ENCODE assay signal across 8 cellular contexts in genomic region chr14:24430143-24430681, GRCh38. TPM values are rescaled to one million over a fixed set of nuclear protein-coding genes. Genes with fewer than 3 reads are reported as not detected.
DNase-seq lines count a peak whose midpoint lies in the region; ATAC-seq and TF ChIP-seq lines count a peak whose summit lies in the region.

No MANE protein-coding gene starts in this region.

- H3K4me3 Mint-ChIP-seq in activated T-helper 1 cell treated with anti-CD3 and anti-CD28 coated beads, Interleukin-12 subunit alpha, Interleukin-12 subunit beta, Interleukin-2, Interleukin-4 antibody, amounts not matched to agents 30 ng/mL and 10 ng/mL and 1 ng/mL, durations not matched to agents 14 hours and 24 hours and 36 hours: peak overlapping the region; percentile 90
- peak overlapping the region; percentile 88 for H3K4me3 Mint-ChIP-seq in natural killer cell treated with Interleukin-12 subunit alpha and Interleukin-12 subunit beta and Interleukin-15 and Interleukin-18, amount 100 ng/mL, for 72 hours

- H3K27ac Mint-ChIP-seq in activated T-helper 1 cell treated with anti-CD3 and anti-CD28 coated beads, Interleukin-12 subunit alpha, Interleukin-12 subunit beta, Interleukin-2, Interleukin-4 antibody, amounts not matched to agents 30 ng/mL and 10 ng/mL and 1 ng/mL, durations not matched to agents 14 hours and 24 hours and 36 hours: peak overlapping the region; percentile 95
- H3K27ac Mint-ChIP-seq in natural killer cell treated with Interleukin-12 subunit alpha and Interleukin-12 subunit beta and Interleukin-15 and Interleukin-18, amount 100 ng/mL, for 72 hours: peak overlapping the region; percentile 90 to 92

- H3K4me3 ChIP-seq in AG04450 (ENCODE audit: low read depth, low read length): peak overlapping the region; percentile 82
- peak overlapping the region; percentile 83 for H3K4me3 ChIP-seq in thoracic aorta

- peaks cover 22% of the 10 kb centered on the region for H3K36me3 Mint-ChIP-seq in activated T-helper 1 cell treated with anti-CD3 and anti-CD28 coated beads, Interleukin-12 subunit alpha, Interleukin-12 subunit beta, Interleukin-2, Interleukin-4 antibody, amounts not matched to agents 30 ng/mL and 10 ng/mL and 1 ng/mL, durations not matched to agents 14 hours and 24 hours and 36 hours (ENCODE audit: low read depth)
- H3K36me3 Mint-ChIP-seq in natural killer cell treated with Interleukin-12 subunit alpha and Interleukin-12 subunit beta and Interleukin-15 and Interleukin-18, amount 100 ng/mL, for 72 hours: peaks cover 8% of the 10 kb centered on the region

- DNase-seq in AG04450 (ENCODE audit: low read depth, low spot score) (no peak), GM13977 (ENCODE audit: low spot score) (peak; percentile 90), NCI-H2227 treated with DMSO at 0.1 percent for 48 hours (lab: John Stamatoyannopoulos, UW) (peak; percentile 54), fibroblast of peridontal ligament (ENCODE audit: extremely low read depth) (peak; percentile 72), thoracic aorta (ENCODE audit: low spot score) (no peak)
- peak; percentile 43 for DNase-seq in activated T-helper 1 cell treated with anti-CD3 and anti-CD28 coated beads, Interleukin-12 subunit alpha, Interleukin-12 subunit beta, Interleukin-2, Interleukin-4 antibody, amounts not matched to agents 30 ng/mL and 10 ng/mL and 1 ng/mL, durations not matched to agents 14 hours and 24 hours and 36 hours (ENCODE audit: low spot score)
- peak; percentile 81 for DNase-seq in natural killer cell treated with Interleukin-12 subunit alpha and Interleukin-12 subunit beta and Interleukin-15 and Interleukin-18, amount 100 ng/mL, for 72 hours (ENCODE audit: low spot score)

- H3K9me3 Mint-ChIP-seq in activated T-helper 1 cell treated with anti-CD3 and anti-CD28 coated beads, Interleukin-12 subunit alpha, Interleukin-12 subunit beta, Interleukin-2, Interleukin-4 antibody, amounts not matched to agents 30 ng/mL and 10 ng/mL and 1 ng/mL, durations not matched to agents 14 hours and 24 hours and 36 hours: no peaks in the 10 kb centered on the region
- H3K9me3 Mint-ChIP-seq in natural killer cell treated with Interleukin-12 subunit alpha and Interleukin-12 subunit beta and Interleukin-15 and Interleukin-18, amount 100 ng/mL, for 72 hours: no peaks in the 10 kb centered on the region

- peaks cover 53% of the 10 kb centered on the region for H3K4me1 Mint-ChIP-seq in activated T-helper 1 cell treated with anti-CD3 and anti-CD28 coated beads, Interleukin-12 subunit alpha, Interleukin-12 subunit beta, Interleukin-2, Interleukin-4 antibody, amounts not matched to agents 30 ng/mL and 10 ng/mL and 1 ng/mL, durations not matched to agents 14 hours and 24 hours and 36 hours (ENCODE audit: low read depth)
- peaks cover 27 to 43% of the 10 kb centered on the region in 2 donors for H3K4me1 Mint-ChIP-seq in natural killer cell treated with Interleukin-12 subunit alpha and Interleukin-12 subunit beta and Interleukin-15 and Interleukin-18, amount 100 ng/mL, for 72 hours (ENCODE audit: low read depth in 2 of 2)

- H3K27ac ChIP-seq in AG04450 (ENCODE audit: low read depth, low read length) (peak overlapping the region; percentile 87), thoracic aorta (peak overlapping the region; percentile 89 to 99)

- POLR2A ChIA-PET in AG04450 (lab: Yijun Ruan, JAX): interaction anchor here (0.6 to 3.1 kb wide), 17 partner anchors 11 to 171 kb away, joined by 3 to 42 read pairs (median 3); partner anchors contain the start of genes DHRS1, NOP9, NYNRIN and SDR39U1

- in situ Hi-C loops in GM13977 (cut with MboI; ENCODE audit: low pct_unique_long_range_greater_than_20kb, low sequenced_read_pairs, unreplicated experiment): no loop called here

- H3K27me3 ChIP-seq in AG04450 (ENCODE audit: control insufficient read depth, insufficient read depth, low read length) (no peaks in the 10 kb centered on the region), thoracic aorta (replicated peaks; ENCODE audit: insufficient read depth) (no peaks in the 10 kb centered on the region)

- ATAC-seq in HG02852 (IDR thresholded peaks at IDR 0.05; ENCODE audit: unreplicated experiment): peak; percentile 64
- ATAC-seq in natural killer cell treated with Interleukin-12 subunit alpha and Interleukin-12 subunit beta and Interleukin-15 and Interleukin-18, amount 100 ng/mL, for 72 hours: peak; percentile 84 to 85
- ATAC-seq in thoracic aorta (ENCODE audit: insufficient number of reproducible peaks, low FRiP score, low read depth): peak; percentile 68

- intact Hi-C loops in activated T-helper 1 cell treated with anti-CD3 and anti-CD28 coated beads, Interleukin-12 subunit alpha, Interleukin-12 subunit beta, Interleukin-2, Interleukin-4 antibody, amounts not matched to agents 30 ng/mL and 10 ng/mL and 1 ng/mL, durations not matched to agents 14 hours and 24 hours and 36 hours (cut with micrococcal nuclease): loop anchor here (2.0 to 10.0 kb wide), 4 partner anchors 31 to 1898 kb away; partner anchors contain the start of genes IRF9, NYNRIN and PABPN1

- H3K9me3 ChIP-seq in AG04450 (ENCODE audit: control insufficient read depth, insufficient read depth, low read length): peaks cover 3% of the 10 kb centered on the region; the same call in 1 of the 2 replicates
- no peaks in the 10 kb centered on the region for H3K9me3 ChIP-seq in thoracic aorta

- H3K36me3 ChIP-seq in thoracic aorta: peaks cover 18% of the 10 kb centered on the region

- peaks cover 17 to 40% of the 10 kb centered on the region in 2 donors for H3K4me1 ChIP-seq in thoracic aorta (ENCODE audit: control insufficient read depth in 1 of 2, low read depth in 2 of 2)

- CTCF ChIA-PET in AG04450 (lab: Charles Lee): interaction anchor here (0.6 to 13.3 kb wide), 15 partner anchors 12 to 234 kb away, joined by 3 to 712 read pairs (median 24); partner anchors contain the start of genes ADCY4, CIDEB, LTB4R and LTB4R2

- no peak for TF ChIP-seq CTCF in AG04450 (IDR thresholded peaks at IDR 0.05; ENCODE audit: low read depth, low read length)
- no peak for TF ChIP-seq CTCF in GM13977 (IDR thresholded peaks at IDR 0.05; ENCODE audit: extremely low read depth, insufficient read depth, missing control alignments)
- no peak for TF ChIP-seq CTCF in thoracic aorta (IDR thresholded peaks at IDR 0.05)

- no peaks in the 10 kb centered on the region for H3K27me3 Mint-ChIP-seq in activated T-helper 1 cell treated with anti-CD3 and anti-CD28 coated beads, Interleukin-12 subunit alpha, Interleukin-12 subunit beta, Interleukin-2, Interleukin-4 antibody, amounts not matched to agents 30 ng/mL and 10 ng/mL and 1 ng/mL, durations not matched to agents 14 hours and 24 hours and 36 hours (ENCODE audit: insufficient read depth)
- H3K27me3 Mint-ChIP-seq in natural killer cell treated with Interleukin-12 subunit alpha and Interleukin-12 subunit beta and Interleukin-15 and Interleukin-18, amount 100 ng/mL, for 72 hours: no peaks in the 10 kb centered on the region

RNA-seq across cellular contexts. Expression of gene KHNYN, which starts 0.5 kb away (rescaled TPM):
- 16.8 and 17.6 TPM in 2 replicates for polyA plus RNA-seq in AG04450 (2011; rRNA removed)
- 21.6 and 25.7 TPM in 2 replicates for polyA minus RNA-seq in AG04450 (2011; rRNA and poly(A)+ RNA removed)
- total RNA-seq in activated T-helper 1 cell treated with anti-CD3 and anti-CD28 coated beads, Interleukin-12 subunit alpha, Interleukin-12 subunit beta, Interleukin-2, Interleukin-4 antibody, amounts not matched to agents 30 ng/mL and 10 ng/mL and 1 ng/mL, durations not matched to agents 14 hours and 24 hours and 36 hours: 65.9 and 72.0 TPM in 2 replicates
- total RNA-seq in natural killer cell treated with Interleukin-12 subunit alpha and Interleukin-12 subunit beta and Interleukin-15 and Interleukin-18, amount 100 ng/mL, for 72 hours: 10 to 100 TPM; 61.7 to 65.3 TPM
- 10 to 100 TPM; 62.8 to 71.6 TPM for total RNA-seq in thoracic aorta

RNA-seq across cellular contexts. Expression of gene CBLN3, which starts 0.7 kb away (rescaled TPM):
- polyA plus RNA-seq in AG04450 (2011; rRNA removed): 1.8 and 2.3 TPM in 2 replicates
- 1.1 and 1.7 TPM in 2 replicates for polyA minus RNA-seq in AG04450 (2011; rRNA and poly(A)+ RNA removed)
- total RNA-seq in activated T-helper 1 cell treated with anti-CD3 and anti-CD28 coated beads, Interleukin-12 subunit alpha, Interleukin-12 subunit beta, Interleukin-2, Interleukin-4 antibody, amounts not matched to agents 30 ng/mL and 10 ng/mL and 1 ng/mL, durations not matched to agents 14 hours and 24 hours and 36 hours: 5.2 and 5.5 TPM in 2 replicates
- 10 to 100 TPM in 1 of 2 donors, 1 to 10 TPM in 1; 5.3 to 10.9 TPM for total RNA-seq in natural killer cell treated with Interleukin-12 subunit alpha and Interleukin-12 subunit beta and Interleukin-15 and Interleukin-18, amount 100 ng/mL, for 72 hours
- 1 to 10 TPM; 1.3 to 4.2 TPM for total RNA-seq in thoracic aorta

RNA-seq across cellular contexts. Expression of gene SDR39U1, which starts 12.4 kb away (rescaled TPM):
- polyA plus RNA-seq in AG04450 (2011; rRNA removed): 22.9 and 24.9 TPM in 2 replicates
- polyA minus RNA-seq in AG04450 (2011; rRNA and poly(A)+ RNA removed): 9.9 and 11.1 TPM in 2 replicates
- 41.5 and 48.0 TPM in 2 replicates for total RNA-seq in activated T-helper 1 cell treated with anti-CD3 and anti-CD28 coated beads, Interleukin-12 subunit alpha, Interleukin-12 subunit beta, Interleukin-2, Interleukin-4 antibody, amounts not matched to agents 30 ng/mL and 10 ng/mL and 1 ng/mL, durations not matched to agents 14 hours and 24 hours and 36 hours
- total RNA-seq in natural killer cell treated with Interleukin-12 subunit alpha and Interleukin-12 subunit beta and Interleukin-15 and Interleukin-18, amount 100 ng/mL, for 72 hours: 10 to 100 TPM; 33.2 to 50.7 TPM
- 10 to 100 TPM; 27.6 to 61.8 TPM for total RNA-seq in thoracic aorta

RNA-seq across cellular contexts. Expression of gene NYNRIN, which starts 31.4 kb away (rescaled TPM):
- polyA plus RNA-seq in AG04450 (2011; rRNA removed): 10.4 and 10.5 TPM in 2 replicates
- 18.3 and 20.1 TPM in 2 replicates for polyA minus RNA-seq in AG04450 (2011; rRNA and poly(A)+ RNA removed)
- total RNA-seq in activated T-helper 1 cell treated with anti-CD3 and anti-CD28 coated beads, Interleukin-12 subunit alpha, Interleukin-12 subunit beta, Interleukin-2, Interleukin-4 antibody, amounts not matched to agents 30 ng/mL and 10 ng/mL and 1 ng/mL, durations not matched to agents 14 hours and 24 hours and 36 hours: 0.02 TPM in 1 of 2 replicates, not detected in the other
- total RNA-seq in natural killer cell treated with Interleukin-12 subunit alpha and Interleukin-12 subunit beta and Interleukin-15 and Interleukin-18, amount 100 ng/mL, for 72 hours: under 1 TPM in 1 of 2 donors, not detected in 1; 0.11 TPM
- total RNA-seq in thoracic aorta: 10 to 100 TPM in 1 of 2 donors, 1 to 10 TPM in 1; 9.5 to 11.6 TPM

Comparison
In these comparisons a context has a peak if more than half of its experiments do, and no peak if none do; other contexts are left out.
1. DNase-seq: peak in GM13977 (single experiment), NCI-H2227 treated with DMSO at 0.1 percent for 48 hours (single experiment), activated T-helper 1 cell treated with anti-CD3 and anti-CD28 coated beads, Interleukin-12 subunit alpha, Interleukin-12 subunit beta, Interleukin-2, Interleukin-4 antibody, amounts not matched to agents 30 ng/mL and 10 ng/mL and 1 ng/mL, durations not matched to agents 14 hours and 24 hours and 36 hours (single experiment), fibroblast of peridontal ligament (single experiment) and natural killer cell treated with Interleukin-12 subunit alpha and Interleukin-12 subunit beta and Interleukin-15 and Interleukin-18, amount 100 ng/mL, for 72 hours (single experiment); none in AG04450 (single experiment) and thoracic aorta (single experiment).
2. Peak in every context shown above with its lines, with median percentiles within 50 percentile points of each other: ATAC-seq.